ENCODE assay signal across 8 cellular contexts in the genomic region with DNA sequence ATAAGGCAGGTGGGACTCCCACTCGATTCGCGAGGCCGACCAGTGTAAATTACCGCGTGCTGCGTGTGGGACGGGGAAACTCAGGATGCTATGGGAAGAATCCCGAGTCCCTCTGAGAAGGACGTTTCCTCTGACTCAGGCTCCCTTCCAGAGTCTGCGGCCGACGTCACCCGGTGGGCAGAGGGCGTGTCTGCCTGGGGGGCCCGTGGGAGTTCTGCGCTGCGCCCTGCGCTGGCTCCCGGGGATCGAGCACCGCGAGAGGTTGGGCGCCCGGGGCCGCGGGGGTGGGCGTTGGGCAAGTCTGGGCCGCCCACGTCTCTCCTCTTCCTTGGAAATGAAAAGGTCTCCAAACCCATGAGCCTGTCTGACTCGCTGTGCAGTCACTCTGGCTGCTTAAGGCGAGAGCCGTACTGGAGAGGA. TPM values are rescaled to one million over a fixed set of nuclear protein-coding genes. Genes with fewer than 3 reads are reported as not detected.
A peak's percentile ranks its signal among the peaks of the same experiment; 100 is the strongest.
DNase-seq lines count a peak whose midpoint lies in the region; ATAC-seq lines count a peak whose summit lies in the region.

No MANE protein-coding gene starts in this region.

- no peaks in the 10 kb centered on the region for H3K27me3 ChIP-seq in naive thymus-derived CD4-positive, alpha-beta T cell (ENCODE audit: control insufficient read depth in 2 of 2, insufficient read depth in 2 of 2, low read length in 2 of 2)
- H3K27me3 ChIP-seq in stomach smooth muscle (ENCODE audit: control insufficient read depth in 1 of 2, insufficient read depth in 2 of 2, low read length in 2 of 2), result peaks cover 9 to 17% of the 10 kb centered on the region in 2 donors

- H3K36me3 Mint-ChIP-seq in activated CD4-positive, alpha-beta memory T cell treated with anti-CD3 and anti-CD28 coated beads for 36 hours, result no peaks in the 10 kb centered on the region
- H3K36me3 Mint-ChIP-seq in naive thymus-derived CD4-positive, alpha-beta T cell, result peaks cover 0 to 4% (median 0%) of the 10 kb centered on the region in 5 donors

- H3K9ac ChIP-seq in stomach smooth muscle (ENCODE audit: low read length in 2 of 2), result peak overlapping the region in 1 of 2 donors; percentile 7

- no peaks in the 10 kb centered on the region for H3K9me3 Mint-ChIP-seq in activated CD4-positive, alpha-beta memory T cell treated with anti-CD3 and anti-CD28 coated beads for 36 hours
- H3K9me3 Mint-ChIP-seq in naive thymus-derived CD4-positive, alpha-beta T cell, result peaks cover 0 to 2% (median 0%) of the 10 kb centered on the region in 11 donors

- CTCF ChIA-PET in activated CD4-positive, alpha-beta memory T cell treated with anti-CD3 and anti-CD28 coated beads for 36 hours (lab: Charles Lee), result interaction anchor here (1.3 to 3.9 kb wide), 6 partner anchors 14 to 128 kb away, joined by 5 to 37 read pairs (median 6); no protein-coding TSS in a partner anchor
- CTCF ChIA-PET in naive thymus-derived CD4-positive, alpha-beta T cell (lab: Charles Lee), result no interaction called here

- peak overlapping the region; percentile 73 for H3K4me3 Mint-ChIP-seq in activated CD4-positive, alpha-beta memory T cell treated with anti-CD3 and anti-CD28 coated beads for 36 hours
- H3K4me3 Mint-ChIP-seq in naive thymus-derived CD4-positive, alpha-beta T cell, result peak overlapping the region; percentile 70 to 95 (median 86)

- in situ Hi-C loops in G401 (cut with HindIII; ENCODE audit: low sequenced_read_pairs), result no loop called here

- no peaks in the 10 kb centered on the region for H3K36me3 ChIP-seq in naive thymus-derived CD4-positive, alpha-beta T cell (ENCODE audit: control insufficient read depth in 2 of 3, insufficient read depth in 3 of 3, low read length in 3 of 3)
- H3K36me3 ChIP-seq in stomach smooth muscle (ENCODE audit: control insufficient read depth in 2 of 2, insufficient read depth in 2 of 2, low read length in 2 of 2), result no peaks in the 10 kb centered on the region

- intact Hi-C loops in activated CD4-positive, alpha-beta memory T cell treated with anti-CD3 and anti-CD28 coated beads for 36 hours (cut with micrococcal nuclease), result loop anchor here (2.0 to 5.0 kb wide), 2 partner anchors 70 to 102 kb away; a partner anchor contains a TSS
- intact Hi-C loops in naive thymus-derived CD4-positive, alpha-beta T cell (cut with micrococcal nuclease), result loop anchor here (2.0 to 10.0 kb wide), 8 partner anchors 30 to 532 kb away; a partner anchor contains a TSS

- no peak overlapping the region for H3K27ac Mint-ChIP-seq in activated CD4-positive, alpha-beta memory T cell treated with anti-CD3 and anti-CD28 coated beads for 36 hours
- H3K27ac Mint-ChIP-seq in naive thymus-derived CD4-positive, alpha-beta T cell, result peak overlapping the region in 1 of 9 donors; percentile 25

- peak; percentile 12 for ATAC-seq in naive thymus-derived CD4-positive, alpha-beta T cell
- ATAC-seq in HG03095 (IDR thresholded peaks at IDR 0.05; ENCODE audit: unreplicated experiment), result no peak

- POLR2A ChIA-PET in activated CD4-positive, alpha-beta memory T cell treated with anti-CD3 and anti-CD28 coated beads for 36 hours (lab: Charles Lee), result no interaction called here
- POLR2A ChIA-PET in naive thymus-derived CD4-positive, alpha-beta T cell (lab: Charles Lee), result no interaction called here

- H3K4me1 ChIP-seq in naive thymus-derived CD4-positive, alpha-beta T cell (ENCODE audit: control insufficient read depth in 2 of 2, insufficient read depth in 2 of 2, low read length in 2 of 2), result peaks cover 0 to 8% of the 10 kb centered on the region in 2 donors
- peaks cover 8% of the 10 kb centered on the region for H3K4me1 ChIP-seq in stomach smooth muscle (ENCODE audit: control insufficient read depth, insufficient read depth, low read length)

- H3K27me3 Mint-ChIP-seq in activated CD4-positive, alpha-beta memory T cell treated with anti-CD3 and anti-CD28 coated beads for 36 hours, result peaks cover 21% of the 10 kb centered on the region
- H3K27me3 Mint-ChIP-seq in naive thymus-derived CD4-positive, alpha-beta T cell, result peaks cover 0 to 34% (median 7%) of the 10 kb centered on the region in 5 donors

- peaks cover 25% of the 10 kb centered on the region for H3K4me1 Mint-ChIP-seq in activated CD4-positive, alpha-beta memory T cell treated with anti-CD3 and anti-CD28 coated beads for 36 hours (ENCODE audit: low read depth)
- H3K4me1 Mint-ChIP-seq in naive thymus-derived CD4-positive, alpha-beta T cell, result peaks cover 6 to 15% (median 10%) of the 10 kb centered on the region in 7 donors

- H3K4me3 ChIP-seq in naive thymus-derived CD4-positive, alpha-beta T cell (ENCODE audit: low read length), result peak overlapping the region; percentile 75
- H3K4me3 ChIP-seq in stomach smooth muscle (ENCODE audit: low read length in 2 of 2), result peak overlapping the region; percentile 75 to 83

- H3K9me3 ChIP-seq in naive thymus-derived CD4-positive, alpha-beta T cell (ENCODE audit: control insufficient read depth in 2 of 3, low read length in 3 of 3), result no peaks in the 10 kb centered on the region
- no peaks in the 10 kb centered on the region for H3K9me3 ChIP-seq in stomach smooth muscle (ENCODE audit: control insufficient read depth in 2 of 2, low read length in 2 of 2)

- H3K27ac ChIP-seq in epithelial cell of prostate, result peak overlapping the region; percentile 94
- H3K27ac ChIP-seq in naive thymus-derived CD4-positive, alpha-beta T cell (ENCODE audit: low read depth, low read length), result peak overlapping the region; percentile 17
- no peak overlapping the region for H3K27ac ChIP-seq in stomach smooth muscle (ENCODE audit: low read length)

- peak; percentile 29 for DNase-seq in G401 (ENCODE audit: low spot score)
- peak; percentile 56 for DNase-seq in HuH-7 (ENCODE audit: low spot score)
- DNase-seq in activated CD4-positive, alpha-beta memory T cell treated with anti-CD3 and anti-CD28 coated beads for 36 hours, result peak; percentile 59
- peak; percentile 71 for DNase-seq in epithelial cell of prostate (ENCODE audit: low read depth, low spot score)
- peak in 7 of 9 donors; percentile 4 to 70 (median 8) for DNase-seq in naive thymus-derived CD4-positive, alpha-beta T cell
- DNase-seq in DMS114 treated with DMSO at 0.1 percent for 48 hours (lab: John Stamatoyannopoulos, UW; ENCODE audit: unreplicated experiment), result no peak

RNA-seq across cellular contexts. Expression of a gene that starts 0.5 kb away (rescaled TPM):
- 0.14 and 0.31 TPM in 2 replicates for total RNA-seq in G401 (2014; rRNA removed; shearing (Covaris generic))
- total RNA-seq in activated CD4-positive, alpha-beta memory T cell treated with anti-CD3 and anti-CD28 coated beads for 36 hours, result 1 to 10 TPM; 1.3 to 1.9 TPM
- total RNA-seq in naive thymus-derived CD4-positive, alpha-beta T cell, result 1 to 10 TPM in 3 of 5 experiments, under 1 TPM in 1, not detected in 1; 0.45 to 3.3 (median 1.9) TPM
- polyA plus RNA-seq in naive thymus-derived CD4-positive, alpha-beta T cell, result under 1 TPM; 0.76 to 0.86 TPM

RNA-seq across cellular contexts. Expression of a gene that starts 0.6 kb away (rescaled TPM):
- not detected in 2 replicates for total RNA-seq in G401 (2014; rRNA removed; shearing (Covaris generic))
- total RNA-seq in activated CD4-positive, alpha-beta memory T cell treated with anti-CD3 and anti-CD28 coated beads for 36 hours, result under 1 TPM in 1 of 2 experiments, not detected in 1; 0.70 TPM
- total RNA-seq in naive thymus-derived CD4-positive, alpha-beta T cell, result not detected
- under 1 TPM in 1 of 2 donors, not detected in 1; 0.49 TPM for polyA plus RNA-seq in naive thymus-derived CD4-positive, alpha-beta T cell
